8 cellular contexts compared by ENCODE assay signal in the genomic region with DNA sequence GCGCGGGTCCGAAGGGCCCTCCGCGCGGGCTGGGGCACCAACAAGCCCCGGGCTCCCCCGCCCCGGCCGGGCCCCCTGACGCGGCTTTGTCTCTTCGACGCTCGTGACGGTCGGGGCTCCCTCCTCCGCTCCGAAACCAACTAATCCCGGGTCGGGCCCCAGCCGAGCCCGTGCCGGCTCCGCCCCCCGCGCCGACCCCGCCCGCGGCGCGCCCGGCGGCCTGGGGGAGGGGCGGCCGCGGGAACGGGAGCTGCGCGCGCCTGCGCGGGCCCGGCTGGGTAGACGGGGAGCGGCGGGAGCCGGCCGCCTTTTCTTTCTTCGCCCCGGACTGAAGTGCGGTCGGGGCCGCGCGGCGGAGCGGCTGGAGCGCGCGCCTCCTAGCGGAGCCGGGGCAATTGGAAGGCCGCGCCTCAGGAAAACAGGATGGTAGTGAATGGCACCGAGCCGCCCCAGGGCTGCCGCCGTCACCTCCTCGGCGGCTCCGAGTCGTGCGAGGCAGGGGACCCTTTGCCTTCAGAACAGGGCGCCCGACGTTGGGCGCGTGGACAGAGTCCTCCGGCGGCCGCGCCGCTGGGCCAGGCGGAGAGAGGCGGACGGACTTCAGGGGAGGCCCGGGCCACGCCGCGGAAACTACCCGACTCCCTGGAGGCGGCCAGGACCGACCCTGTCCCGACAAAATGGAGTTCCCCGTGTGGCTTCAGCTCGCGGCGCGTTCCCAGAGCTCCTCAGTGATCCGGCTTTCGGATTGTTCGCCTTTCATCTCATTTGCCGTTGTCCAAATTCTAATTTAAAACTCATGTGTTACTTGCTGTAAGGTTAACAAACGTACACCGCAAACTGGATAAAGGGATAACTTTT. TPM values are rescaled to one million over a fixed set of nuclear protein-coding genes. Genes with fewer than 3 reads are reported as not detected.
DNase-seq lines count a peak whose midpoint lies in the region; ATAC-seq and TF ChIP-seq lines count a peak whose summit lies in the region.

A gene with protein sequence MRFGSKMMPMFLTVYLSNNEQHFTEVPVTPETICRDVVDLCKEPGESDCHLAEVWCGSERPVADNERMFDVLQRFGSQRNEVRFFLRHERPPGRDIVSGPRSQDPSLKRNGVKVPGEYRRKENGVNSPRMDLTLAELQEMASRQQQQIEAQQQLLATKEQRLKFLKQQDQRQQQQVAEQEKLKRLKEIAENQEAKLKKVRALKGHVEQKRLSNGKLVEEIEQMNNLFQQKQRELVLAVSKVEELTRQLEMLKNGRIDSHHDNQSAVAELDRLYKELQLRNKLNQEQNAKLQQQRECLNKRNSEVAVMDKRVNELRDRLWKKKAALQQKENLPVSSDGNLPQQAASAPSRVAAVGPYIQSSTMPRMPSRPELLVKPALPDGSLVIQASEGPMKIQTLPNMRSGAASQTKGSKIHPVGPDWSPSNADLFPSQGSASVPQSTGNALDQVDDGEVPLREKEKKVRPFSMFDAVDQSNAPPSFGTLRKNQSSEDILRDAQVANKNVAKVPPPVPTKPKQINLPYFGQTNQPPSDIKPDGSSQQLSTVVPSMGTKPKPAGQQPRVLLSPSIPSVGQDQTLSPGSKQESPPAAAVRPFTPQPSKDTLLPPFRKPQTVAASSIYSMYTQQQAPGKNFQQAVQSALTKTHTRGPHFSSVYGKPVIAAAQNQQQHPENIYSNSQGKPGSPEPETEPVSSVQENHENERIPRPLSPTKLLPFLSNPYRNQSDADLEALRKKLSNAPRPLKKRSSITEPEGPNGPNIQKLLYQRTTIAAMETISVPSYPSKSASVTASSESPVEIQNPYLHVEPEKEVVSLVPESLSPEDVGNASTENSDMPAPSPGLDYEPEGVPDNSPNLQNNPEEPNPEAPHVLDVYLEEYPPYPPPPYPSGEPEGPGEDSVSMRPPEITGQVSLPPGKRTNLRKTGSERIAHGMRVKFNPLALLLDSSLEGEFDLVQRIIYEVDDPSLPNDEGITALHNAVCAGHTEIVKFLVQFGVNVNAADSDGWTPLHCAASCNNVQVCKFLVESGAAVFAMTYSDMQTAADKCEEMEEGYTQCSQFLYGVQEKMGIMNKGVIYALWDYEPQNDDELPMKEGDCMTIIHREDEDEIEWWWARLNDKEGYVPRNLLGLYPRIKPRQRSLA (minus strand): TSS at position 138 of the 858 bp plus-strand sequence. CDS start 267 bp downstream, outside the sequence.

- H3K36me3 Mint-ChIP-seq in naive thymus-derived CD8-positive, alpha-beta T cell = peaks cover 0 to 5% (median 0%) of the 10 kb centered on the region in 3 donors

- H3K27me3 Mint-ChIP-seq in naive thymus-derived CD8-positive, alpha-beta T cell = peaks cover 0 to 6% (median 0%) of the 10 kb centered on the region in 5 donors

- peak; percentile 88 for DNase-seq in EL
- DNase-seq in RPMI8226 = peak; percentile 83
- peak; percentile 62 to 82 for DNase-seq in activated T-helper 1 cell treated with anti-CD3 and anti-CD28 coated beads, Interleukin-2, amount 50 U/mL, for 16 hours (ENCODE audit: low read depth in 1 of 2, low spot score in 1 of 2)
- DNase-seq in fibroblast of lung (ENCODE audit: low read depth in 2 of 2) = peak; percentile 86 to 91
- DNase-seq in naive thymus-derived CD8-positive, alpha-beta T cell = peak; percentile 80 to 92 (median 84)
- DNase-seq in stimulated activated naive CD4-positive, alpha-beta T cell treated with Interleukin-2 at 50 U/mL for 16 hours (lab: John Stamatoyannopoulos, UW) = peak; percentile 85

- ATAC-seq in GM21786 (IDR thresholded peaks at IDR 0.05; ENCODE audit: unreplicated experiment) = peak; percentile 62
- peak; percentile 82 to 85 for ATAC-seq in naive thymus-derived CD8-positive, alpha-beta T cell

- H3K4me3 ChIP-seq in KMS-11 (IDR thresholded peaks at IDR 0.05; ENCODE audit: insufficient read depth, low read depth, low read length) = peak within 1 kb of the TSS; percentile 87
- peak within 1 kb of the TSS; percentile 59 to 90 (median 82) for H3K4me3 ChIP-seq in fibroblast of lung (replicated peaks in 1 of 4; ENCODE audit: control extremely low read depth in 1 of 4, insufficient read depth in 1 of 4, low read depth in 3 of 4, low read length in 4 of 4)

- peak; percentile 62 for TF ChIP-seq CTCF in KMS-11 (conservative IDR thresholded peaks at IDR 0.05; ENCODE audit: low read depth, low read length)
- TF ChIP-seq CTCF in fibroblast of lung (conservative IDR thresholded peaks at IDR 0.05 in 1 of 2, IDR thresholded peaks at IDR 0.05 in 1 of 2; ENCODE audit: low read depth in 1 of 2, low read length in 2 of 2) = peak; percentile 49 to 55

- H3K9me3 Mint-ChIP-seq in naive thymus-derived CD8-positive, alpha-beta T cell = no peaks in the 10 kb centered on the region

- peak within 1 kb of the TSS; percentile 92 to 99 (median 98) for H3K27ac Mint-ChIP-seq in naive thymus-derived CD8-positive, alpha-beta T cell

- no peaks in the 10 kb centered on the region for H3K36me3 ChIP-seq in KMS-11 (ENCODE audit: insufficient read depth)
- no peaks in the 10 kb centered on the region for H3K36me3 ChIP-seq in fibroblast of lung (ENCODE audit: control insufficient read depth, insufficient read depth, low read length)

- H3K79me2 ChIP-seq in KMS-11 (ENCODE audit: insufficient read depth, low read depth) (peaks cover 34% of the 10 kb centered on the region), fibroblast of lung (ENCODE audit: control insufficient read depth, insufficient read depth, low read length) (peaks cover 45% of the 10 kb centered on the region)

- no peaks in the 10 kb centered on the region for H3K9me3 ChIP-seq in fibroblast of lung (ENCODE audit: control insufficient read depth, insufficient read depth, low read depth, low read length)

- peak within 1 kb of the TSS; percentile 89 to 98 (median 96) for H3K4me3 Mint-ChIP-seq in naive thymus-derived CD8-positive, alpha-beta T cell

- H3K27ac ChIP-seq in KMS-11 (peak within 1 kb of the TSS; percentile 93), fibroblast of lung (ENCODE audit: insufficient read depth, low read length) (peak within 1 kb of the TSS; percentile 97)

- H3K4me1 ChIP-seq in KMS-11 (ENCODE audit: low read depth, poor library complexity, severe bottlenecking) (peaks cover 44% of the 10 kb centered on the region), fibroblast of lung (ENCODE audit: control insufficient read depth, extremely low read depth, insufficient read depth, low read length) (peaks cover 5% of the 10 kb centered on the region)

- H3K4me2 ChIP-seq in KMS-11 (peak within 1 kb of the TSS; percentile 78), fibroblast of lung (ENCODE audit: extremely low read depth, insufficient read depth, low read length) (peak within 1 kb of the TSS; percentile 95)

- POLR2A ChIA-PET in naive thymus-derived CD8-positive, alpha-beta T cell (lab: Charles Lee) = interaction anchor here (0.6 to 3.9 kb wide), 15 partner anchors 9 to 1133 kb away, joined by 3 to 18 read pairs (median 4); a partner anchor contains a TSS

- peaks cover 14 to 45% (median 28%) of the 10 kb centered on the region in 4 donors for H3K4me1 Mint-ChIP-seq in naive thymus-derived CD8-positive, alpha-beta T cell

- H3K27me3 ChIP-seq in KMS-11 (ENCODE audit: insufficient read depth, low read depth) (no peaks in the 10 kb centered on the region), fibroblast of lung (ENCODE audit: control insufficient read depth, insufficient read depth, low read length) (no peaks in the 10 kb centered on the region)

- H2AFZ ChIP-seq in KMS-11 (ENCODE audit: low read depth) (peak within 1 kb of the TSS; percentile 93), fibroblast of lung (ENCODE audit: low read length) (peak within 1 kb of the TSS; percentile 74)

- peak within 1 kb of the TSS; percentile 96 for H3K9ac ChIP-seq in KMS-11
- H3K9ac ChIP-seq in fibroblast of lung (ENCODE audit: insufficient read depth, low read length) = peak within 1 kb of the TSS; percentile 99

- H4K20me1 ChIP-seq in KMS-11 (ENCODE audit: insufficient read depth) (peaks cover 7% of the 10 kb centered on the region; the same call in 1 of the 2 replicates), fibroblast of lung (ENCODE audit: control insufficient read depth, extremely low read depth, insufficient read depth, low read length) (no peaks in the 10 kb centered on the region)

RNA-seq across cellular contexts. Expression of the gene that starts here (rescaled TPM):
- 25.4 and 30.4 TPM in 2 replicates for total RNA-seq in fibroblast of lung
- polyA plus RNA-seq in fibroblast of lung = 23.9 and 28.4 TPM in 2 replicates
- 16.4 and 17.8 TPM in 2 replicates for polyA plus RNA-seq in fibroblast of lung (2012)
- 22.2 and 38.5 TPM in 2 replicates for polyA minus RNA-seq in fibroblast of lung (ENCODE audit: low replicate concordance)
- 10 to 100 TPM; 35.9 to 46.2 TPM for total RNA-seq in naive thymus-derived CD8-positive, alpha-beta T cell
- polyA plus RNA-seq in naive thymus-derived CD8-positive, alpha-beta T cell = 10 to 100 TPM in 1 of 3 donors, 1 to 10 TPM in 2; 7.4 to 10.8 (median 9.3) TPM

Comparison
In these comparisons a context has a peak if more than half of its experiments do, and no peak if none do; other contexts are left out.
1. Peak in every context shown above with its lines: DNase-seq, ATAC-seq, H3K4me3 ChIP-seq and H3K27ac ChIP-seq.